ENCODE assay signal across 25 cellular contexts in genomic region chr7:51446785-51447184, GRCh38.
"Had no signal": no experiment of that assay in that cellular context is flagged by ENCODE, and none has a peak within 500 bp of the region (broad histone marks: within the 10 kb centered on the region; RNA-seq: fewer than 3 reads in every experiment).

No MANE protein-coding gene starts in this region.

- ATAC-seq: activated naive CD4-positive, alpha-beta T cell treated with anti-CD3 and anti-CD28 coated beads, Interleukin-2, amount 50 U/mL, for 72 hours; activated naive CD8-positive, alpha-beta T cell treated with anti-CD3 and anti-CD28 coated beads, Interleukin-2, amount 50 U/mL, for 24 hours; activated T-cell treated with anti-CD3 and anti-CD28 coated beads, Interleukin-2, amount 50 U/mL, for 4 hours; body of pancreas; T-cell had no signal

- H3K9me3 ChIP-seq: ascending aorta, body of pancreas had no signal

- H3K36me3 Mint-ChIP-seq: activated CD4-positive, alpha-beta memory T cell treated with anti-CD3 and anti-CD28 coated beads for 36 hours; T-cell had no signal

- H3K27me3 ChIP-seq: ascending aorta, body of pancreas had no signal

- H3K4me3 Mint-ChIP-seq: activated CD4-positive, alpha-beta memory T cell treated with anti-CD3 and anti-CD28 coated beads for 36 hours; activated CD4-positive, alpha-beta T cell treated with anti-CD3 and anti-CD28 coated beads, Interleukin-2, amount 10 ng/mL, durations not matched to agents 7 days and 5 days; activated naive CD8-positive, alpha-beta T cell treated with anti-CD3 and anti-CD28 coated beads, Interleukin-2, amount 50 U/mL, for 24 hours; activated T-cell treated with anti-CD3 and anti-CD28 coated beads, Interleukin-2, amount 50 U/mL, for 4 hours; T-cell had no signal

- H3K36me3 ChIP-seq: ascending aorta had no signal

- H3K4me3 ChIP-seq: ascending aorta, body of pancreas, PC-9 had no signal

- H3K4me2 ChIP-seq: PC-9 had no signal

- H3K4me1 Mint-ChIP-seq: activated CD4-positive, alpha-beta T cell treated with anti-CD3 and anti-CD28 coated beads, Interleukin-2, amount 10 ng/mL, durations not matched to agents 7 days and 5 days; activated naive CD8-positive, alpha-beta T cell treated with anti-CD3 and anti-CD28 coated beads, Interleukin-2, amount 50 U/mL, for 24 hours; T-cell had no signal

- DNase-seq: activated CD4-positive, alpha-beta memory T cell treated with anti-CD3 and anti-CD28 coated beads for 36 hours; activated CD4-positive, alpha-beta T cell treated with anti-CD3 and anti-CD28 coated beads, Interleukin-2, amount 10 ng/mL, durations not matched to agents 7 days and 5 days; activated CD4-positive, CD25-positive, alpha-beta regulatory T cell; activated CD8-positive, alpha-beta memory T cell treated with anti-CD3 and anti-CD28 coated beads for 24 hours; activated effector memory CD4-positive, alpha-beta T cell treated with anti-CD3 and anti-CD28 coated beads, Interleukin-2, amount 50 U/mL, for 16 hours; activated naive CD4-positive, alpha-beta T cell treated with Interleukin-2 at 50 U/mL for 16 hours; activated naive CD8-positive, alpha-beta T cell treated with anti-CD3 and anti-CD28 coated beads, Interleukin-2, amount 50 U/mL, for 24 hours; activated T-cell treated with anti-CD3 and anti-CD28 coated beads, Interleukin-2, amount 50 U/mL, for 4 hours; amniotic stem cell; body of pancreas; central memory CD4-positive, alpha-beta T cell; NCI-H1048; NCI-H146; NCI-H187 treated with DMSO at 0.1 percent for 48 hours; NCI-H345; NCI-H510A; NCI-H526 treated with DMSO at 0.1 percent for 48 hours; NK-92 treated with Interleukin-12 subunit alpha and Interleukin-12 subunit beta, amount 100 ng/mL, for 24 hours; PC-9; SHP77 treated with DMSO at 0.1 percent for 48 hours; T-cell; T-helper 2 cell; T1000 had no signal

- H3K27ac Mint-ChIP-seq: activated CD4-positive, alpha-beta memory T cell treated with anti-CD3 and anti-CD28 coated beads for 36 hours; activated CD4-positive, alpha-beta T cell treated with anti-CD3 and anti-CD28 coated beads, Interleukin-2, amount 10 ng/mL, durations not matched to agents 7 days and 5 days; activated naive CD4-positive, alpha-beta T cell treated with anti-CD3 and anti-CD28 coated beads, Interleukin-2, amount 50 U/mL, for 72 hours; activated naive CD8-positive, alpha-beta T cell treated with anti-CD3 and anti-CD28 coated beads, Interleukin-2, amount 50 U/mL, for 24 hours; T-cell had no signal

- H2AFZ ChIP-seq: PC-9 had no signal

- H3K4me1 ChIP-seq: ascending aorta, body of pancreas had no signal

- H3K27me3 Mint-ChIP-seq: activated naive CD8-positive, alpha-beta T cell treated with anti-CD3 and anti-CD28 coated beads, Interleukin-2, amount 50 U/mL, for 24 hours had no signal

- H3K27ac ChIP-seq: ascending aorta, body of pancreas, PC-9 had no signal
